8 cellular contexts compared by ENCODE assay signal in the genomic region with DNA sequence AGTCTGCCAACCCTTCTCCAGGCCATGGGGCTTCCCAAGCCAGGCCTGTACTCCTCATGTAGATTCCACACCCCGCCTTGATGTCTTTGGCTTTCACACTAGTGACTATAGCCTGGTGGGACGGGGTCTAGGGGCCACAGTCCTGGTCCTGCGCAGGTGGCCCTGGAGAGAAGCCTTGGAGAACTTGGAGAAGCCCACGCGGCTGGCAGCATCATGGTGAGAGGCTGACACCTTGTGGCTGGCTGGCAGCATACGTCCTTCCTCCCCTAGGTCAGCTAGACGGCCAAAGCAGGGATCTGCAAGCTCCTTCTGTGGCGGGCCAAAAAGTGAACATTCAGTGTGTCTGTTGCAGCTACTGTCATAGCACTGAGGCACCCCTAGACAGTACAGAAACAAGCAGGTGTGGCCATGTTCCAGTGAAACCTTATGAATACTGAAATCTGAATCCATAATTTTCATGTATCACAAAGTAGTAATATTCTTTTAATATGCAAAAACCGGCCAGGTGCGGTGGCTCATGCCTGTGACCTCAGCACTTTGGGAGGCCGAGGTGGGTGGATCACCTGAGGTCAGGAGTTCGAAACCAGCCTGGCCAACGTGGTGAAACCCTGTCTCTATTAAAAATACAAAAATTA. TPM values are rescaled to one million over a fixed set of nuclear protein-coding genes. Genes with fewer than 3 reads are reported as not detected.
DNase-seq lines count a peak whose midpoint lies in the region; ATAC-seq, FAIRE-seq and TF ChIP-seq lines count a peak whose summit lies in the region.

No MANE protein-coding gene starts in this region.

- H3K9ac ChIP-seq in HepG2 (ENCODE audit: insufficient read depth, low read depth, low read length) = no peak overlapping the region

- FAIRE-seq in GM12892 (lab: Jason Lieb, UNC) (peak; percentile 95), HepG2 (lab: Jason Lieb, UNC) (peak; percentile 82)

- intact Hi-C loops in activated B cell treated with CpG ODN at 0.5 μM for 24 hours (cut with micrococcal nuclease) (loop anchor here (1.0 to 2.0 kb wide), 3 partner anchors 502 to 866 kb away; no protein-coding TSS in a partner anchor), HepG2 (cut with micrococcal nuclease; ENCODE audit: unreplicated experiment) (loop anchor here (2.0 kb wide), 1 partner anchor 502 kb away; no protein-coding TSS in a partner anchor)

- H3K27me3 Mint-ChIP-seq in activated B cell treated with CpG ODN at 0.5 μM for 24 hours = peaks cover 19% of the 10 kb centered on the region

- no peaks in the 10 kb centered on the region for H3K36me3 Mint-ChIP-seq in activated B cell treated with CpG ODN at 0.5 μM for 24 hours (ENCODE audit: low read depth)

- no peak for TF ChIP-seq POLR2A in GM12892 (IDR thresholded peaks at IDR 0.05; ENCODE audit: low read depth, low read length)
- no peak for TF ChIP-seq POLR2A in HepG2 (IDR thresholded peaks at IDR 0.05; ENCODE audit: insufficient read depth in 1 of 2, low read depth in 2 of 2, low read length in 2 of 2)

- ATAC-seq in activated B cell treated with CpG ODN at 0.5 μM for 24 hours (ENCODE audit: low read depth) (peak; percentile 95), HepG2 (peak; percentile 94), GM21619 (IDR thresholded peaks at IDR 0.05; ENCODE audit: unreplicated experiment) (no peak)

- POLR2A ChIA-PET in activated B cell treated with CpG ODN at 0.5 μM for 24 hours (lab: Charles Lee) = interaction anchor here (0.6 to 1.4 kb wide), 2 partner anchors 514 to 888 kb away, joined by 3 to 4 read pairs; no protein-coding TSS in a partner anchor
- POLR2A ChIA-PET in HepG2 (lab: Yijun Ruan, JAX) = interaction anchor here (1.0 kb wide), 1 partner anchor 514 kb away, joined by 4 read pairs; no protein-coding TSS in a partner anchor

- no peaks in the 10 kb centered on the region for H3K36me3 ChIP-seq in HepG2 (replicated peaks in 1 of 2; ENCODE audit: control insufficient read depth in 1 of 2, insufficient read depth in 2 of 2, low read length in 2 of 2)

- H2AFZ ChIP-seq in HepG2 (ENCODE audit: low read length) = no peak overlapping the region

- WGBS in HepG2 (ENCODE audit: low lambda C conversion rate) = 9% methylated on average over 6 of the region's 13 CpGs

- no peak overlapping the region for H3K27ac ChIP-seq in HepG2 (ENCODE audit: extremely low read length, insufficient read depth, low read length)

- no peak for TF ChIP-seq CTCF in activated B cell treated with CpG ODN at 0.5 μM for 24 hours (IDR thresholded peaks at IDR 0.05)
- peak; percentile 94 for TF ChIP-seq CTCF in choroid plexus epithelial cell (conservative IDR thresholded peaks at IDR 0.05; ENCODE audit: low read depth, low read length)
- peak; percentile 97 for TF ChIP-seq CTCF in HepG2 (CRISPR knock-in tag; IDR thresholded peaks at IDR 0.05)

- no peak for TF ChIP-seq EP300 in HepG2 (IDR thresholded peaks at IDR 0.05; ENCODE audit: low read depth in 2 of 2, low read length in 2 of 2)
- TF ChIP-seq EP300 in HepG2 (CRISPR knock-in tag; IDR thresholded peaks at IDR 0.05; ENCODE audit: borderline replicate concordance) = no peak

- H3K79me2 ChIP-seq in HepG2 (ENCODE audit: insufficient read depth, low read length) = no peaks in the 10 kb centered on the region

- H4K20me1 ChIP-seq in HepG2 (ENCODE audit: insufficient read depth, low read length) = no peaks in the 10 kb centered on the region

- no peak overlapping the region for H3K4me3 Mint-ChIP-seq in activated B cell treated with CpG ODN at 0.5 μM for 24 hours

- H3K9me3 ChIP-seq in HepG2 (ENCODE audit: low read length) = no peaks in the 10 kb centered on the region

- H3K4me3 ChIP-seq in choroid plexus epithelial cell (ENCODE audit: low read depth, low read length) = no peak overlapping the region
- no peak overlapping the region for H3K4me3 ChIP-seq in HepG2 (replicated peaks in 1 of 3; ENCODE audit: insufficient read depth in 1 of 3, low read depth in 2 of 3, low read length in 3 of 3)

- no peaks in the 10 kb centered on the region for H3K4me1 Mint-ChIP-seq in activated B cell treated with CpG ODN at 0.5 μM for 24 hours

- DNase-seq in A172 (ENCODE audit: low spot score) (peak; percentile 53), GM12892 (ENCODE audit: insufficient read length) (peak; percentile 66), NCI-H2227 (lab: John Stamatoyannopoulos, UW; ENCODE audit: unreplicated experiment) (peak; percentile 65), activated B cell treated with CpG ODN at 0.5 μM for 24 hours (peak; percentile 43), choroid plexus epithelial cell (ENCODE audit: low read depth) (peak; percentile 88), HepG2 (ENCODE audit: low spot score) (peak; percentile 64)
- DNase-seq in stimulated activated CD8-positive, alpha-beta memory T cell treated with anti-CD3 and anti-CD28 coated beads, Interleukin-2, amount 100 ng/mL, for 48 hours (ENCODE audit: low read depth in 2 of 2) = peak; percentile 20 to 43

- no TSS peak for BruUV-seq in HepG2 (replicated peaks; lab: Mats Ljungman, UMichigan)

- peak; percentile 91 for TF ChIP-seq RAD21 in HepG2 (CRISPR knock-in tag; IDR thresholded peaks at IDR 0.05)

- H3K27ac Mint-ChIP-seq in activated B cell treated with CpG ODN at 0.5 μM for 24 hours = no peak overlapping the region

- in situ Hi-C loops in HepG2 (cut with HindIII; ENCODE audit: extremely low pct_ligation_motif_present, low pct_unique_long_range_greater_than_20kb) = loop anchor here (5.0 kb wide), 1 partner anchor 409 kb away; no protein-coding TSS in a partner anchor

- CTCF ChIA-PET in activated B cell treated with CpG ODN at 0.5 μM for 24 hours (lab: Charles Lee) = interaction anchor here (0.6 to 7.5 kb wide), 18 partner anchors 13 to 866 kb away, joined by 3 to 57 read pairs (median 3); no protein-coding TSS in a partner anchor
- CTCF ChIA-PET in HepG2 (lab: Yijun Ruan, JAX; ENCODE audit: low intra/inter-chr PET ratio, low total read pairs) = interaction anchor here (0.6 to 1.5 kb wide), 5 partner anchors 104 to 600 kb away, joined by 3 to 8 read pairs (median 4); no protein-coding TSS in a partner anchor

- peak overlapping the region; percentile 59; the same call in 1 of the 2 replicates for H3K4me2 ChIP-seq in HepG2 (ENCODE audit: low read depth, low read length)

- H3K4me1 ChIP-seq in HepG2 (ENCODE audit: insufficient read depth, low read length) = peaks cover 14% of the 10 kb centered on the region

- peaks cover 2 to 44% of the 10 kb centered on the region in 2 experiments; a peak in 4 of 5 replicates for H3K27me3 ChIP-seq in HepG2 (ENCODE audit: control insufficient read depth in 1 of 2, insufficient read depth in 2 of 2, low read length in 2 of 2)

- H3K9me3 Mint-ChIP-seq in activated B cell treated with CpG ODN at 0.5 μM for 24 hours = no peaks in the 10 kb centered on the region

TF ChIP-seq in HepG2, 621 proteins besides CTCF, POLR2A, EP300 and RAD21 (continues in another document):
- TF ChIP-seq ZNF337 (CRISPR knock-in tag; IDR thresholded peaks at IDR 0.05; ENCODE audit: borderline replicate concordance, low read depth) (no peak), HOXD1 (CRISPR knock-in tag; IDR thresholded peaks at IDR 0.05) (no peak), TEAD3 (CRISPR knock-in tag; optimal IDR thresholded peaks at IDR 0.05; ENCODE audit: borderline replicate concordance) (peak; percentile 63), ZFP41 (CRISPR knock-in tag; IDR thresholded peaks at IDR 0.05; ENCODE audit: borderline replicate concordance) (no peak)
- TF ChIP-seq, protein P1, sequence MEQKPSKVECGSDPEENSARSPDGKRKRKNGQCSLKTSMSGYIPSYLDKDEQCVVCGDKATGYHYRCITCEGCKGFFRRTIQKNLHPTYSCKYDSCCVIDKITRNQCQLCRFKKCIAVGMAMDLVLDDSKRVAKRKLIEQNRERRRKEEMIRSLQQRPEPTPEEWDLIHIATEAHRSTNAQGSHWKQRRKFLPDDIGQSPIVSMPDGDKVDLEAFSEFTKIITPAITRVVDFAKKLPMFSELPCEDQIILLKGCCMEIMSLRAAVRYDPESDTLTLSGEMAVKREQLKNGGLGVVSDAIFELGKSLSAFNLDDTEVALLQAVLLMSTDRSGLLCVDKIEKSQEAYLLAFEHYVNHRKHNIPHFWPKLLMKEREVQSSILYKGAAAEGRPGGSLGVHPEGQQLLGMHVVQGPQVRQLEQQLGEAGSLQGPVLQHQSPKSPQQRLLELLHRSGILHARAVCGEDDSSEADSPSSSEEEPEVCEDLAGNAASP (CRISPR knock-in tag; IDR thresholded peaks at IDR 0.05; ENCODE audit: borderline replicate concordance) = peak; percentile 21; the same call in 1 of the 2 replicates

RNA-seq across cellular contexts. Expression of a gene that starts 42.0 kb away (rescaled TPM):
- not detected in 2 replicates for total RNA-seq in A172 (2014; rRNA removed; shearing (Covaris generic))
- polyA plus RNA-seq in GM12892 (2012; ENCODE audit: missing spikeins) = 0.02 TPM
- total RNA-seq in activated B cell treated with CpG ODN at 0.5 μM for 24 hours (0.02 and 0.13 TPM in 2 replicates), HepG2 (2016; rRNA removed; fragmentation: Illumina TruSeq; extraction: Trizol) (not detected in 2 replicates)
- total RNA-seq in HepG2 (2016; cell fraction: cytosol; rRNA removed; fragmentation: Illumina TruSeq; extraction: Trizol; ENCODE audit: low read depth) = not detected in 2 replicates
- not detected in 2 replicates for total RNA-seq in HepG2 (2016; cell fraction: insoluble cytoplasmic fraction; rRNA removed; fragmentation: Illumina TruSeq; extraction: Trizol)
- not detected in 2 replicates for total RNA-seq in HepG2 (2016; cell fraction: membrane; rRNA removed; fragmentation: Illumina TruSeq; extraction: Trizol)
- not detected in 2 replicates for total RNA-seq in HepG2 (2016; cell fraction: nucleus; rRNA removed; fragmentation: Illumina TruSeq; extraction: Trizol)
- polyA plus RNA-seq in HepG2 (2011; rRNA removed) = not detected in 2 replicates
- polyA plus RNA-seq in HepG2 (2011; cell fraction: cytosol; rRNA removed) = under 0.01 and 0.03 TPM in 2 replicates
- polyA plus RNA-seq in HepG2 (2011; cell fraction: nucleus; rRNA removed) = not detected in 2 replicates
- not detected in 2 replicates for polyA plus RNA-seq in HepG2 (2012)
- polyA plus RNA-seq in HepG2 (2016; cell fraction: cytosol; fragmentation: Illumina TruSeq; extraction: Trizol; ENCODE audit: low read depth) = not detected in 2 replicates
- not detected in 2 replicates for polyA plus RNA-seq in HepG2 (2016; cell fraction: insoluble cytoplasmic fraction; fragmentation: Illumina TruSeq; extraction: Trizol; ENCODE audit: low read depth)
- not detected in 2 replicates for polyA plus RNA-seq in HepG2 (2016; cell fraction: membrane; fragmentation: Illumina TruSeq; extraction: Trizol; ENCODE audit: low read depth)
- not detected in 2 replicates for polyA plus RNA-seq in HepG2 (2016; cell fraction: nucleus; fragmentation: Illumina TruSeq; extraction: Trizol; ENCODE audit: insufficient read depth, low read depth)
- polyA minus RNA-seq in HepG2 (2011; rRNA and poly(A)+ RNA removed; ENCODE audit: low replicate concordance) = 7.3 TPM in 1 of 2 replicates, not detected in the other
- not detected in 2 replicates for polyA minus RNA-seq in HepG2 (2011; cell fraction: cytosol; rRNA and poly(A)+ RNA removed)
- not detected in 2 replicates for polyA minus RNA-seq in HepG2 (2011; cell fraction: nucleus; rRNA and poly(A)+ RNA removed)

Comparison
In these comparisons a context has a peak if more than half of its experiments do, and no peak if none do; other contexts are left out.
1. DNase-seq: peak in every context shown above with its lines; median percentile 88 in choroid plexus epithelial cell; 66 in GM12892; 65 in NCI-H2227; 64 in HepG2; 53 in A172; 43 in activated B cell treated with CpG ODN at 0.5 μM for 24 hours; 32 in stimulated activated CD8-positive, alpha-beta memory T cell treated with anti-CD3 and anti-CD28 coated beads, Interleukin-2, amount 100 ng/mL, for 48 hours.